In the genomic region with DNA sequence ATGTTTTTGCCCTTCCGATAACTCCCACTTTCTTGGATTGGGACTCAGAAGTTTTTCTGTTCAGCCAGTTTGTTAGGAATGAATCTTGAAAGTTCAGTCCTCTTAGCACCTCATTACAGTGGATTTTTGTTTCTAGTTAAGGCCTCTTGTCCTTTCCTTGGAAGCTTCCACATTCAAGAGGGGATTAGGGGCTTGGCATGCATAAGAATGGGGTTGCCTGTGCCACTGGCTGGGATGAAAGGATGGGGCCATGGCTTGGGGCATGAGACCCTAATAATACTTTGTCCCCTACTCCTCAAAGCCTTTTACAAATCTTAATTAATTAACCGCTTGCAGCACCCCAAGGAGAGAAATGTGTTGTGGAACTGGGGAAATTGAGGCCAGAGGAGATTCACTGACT, we compare ENCODE assay signal across 34 cellular contexts. TPM values are rescaled to one million over a fixed set of nuclear protein-coding genes. Genes with fewer than 3 reads are reported as not detected.
DNase-seq lines count a peak whose midpoint lies in the region; ATAC-seq, FAIRE-seq and TF ChIP-seq lines count a peak whose summit lies in the region.
"Had no signal": no experiment of that assay in that cellular context is flagged by ENCODE, and none has a peak within 500 bp of the region (broad histone marks: within the 10 kb centered on the region; RNA-seq: fewer than 3 reads in every experiment).

No MANE protein-coding gene starts in this region.

- POLR2A ChIA-PET in GM12878 (lab: Charles Lee): interaction anchor here (1.0 kb wide), 1 partner anchor 13 kb away, joined by 3 read pairs; no protein-coding TSS in a partner anchor
- POLR2A ChIA-PET in CD4-positive, alpha-beta T cell (lab: Charles Lee): interaction anchor here (0.6 to 1.4 kb wide), 4 partner anchors 12 to 525 kb away, joined by 3 to 9 read pairs (median 3); no protein-coding TSS in a partner anchor

- H3K27me3 ChIP-seq in HAP-1 (ENCODE audit: low read depth) (no peaks in the 10 kb centered on the region), GM12878 (replicated peaks in 1 of 2; ENCODE audit: control insufficient read depth in 2 of 2, insufficient read depth in 2 of 2, low read length in 1 of 2) (no peaks in the 10 kb centered on the region), smooth muscle cell (ENCODE audit: low read depth) (no peaks in the 10 kb centered on the region)
- H3K27me3 ChIP-seq in CD4-positive, alpha-beta T cell (ENCODE audit: control insufficient read depth, insufficient read depth, low read length): no peaks in the 10 kb centered on the region
- H3K27me3 ChIP-seq: colonic mucosa had no signal

- H3K9me3 ChIP-seq in HAP-1: no peaks in the 10 kb centered on the region
- H3K9me3 ChIP-seq in GM12878 (replicated peaks; ENCODE audit: control insufficient read depth, insufficient read depth, low read length): no peaks in the 10 kb centered on the region
- H3K9me3 ChIP-seq in CD4-positive, alpha-beta T cell (ENCODE audit: control insufficient read depth, low read length): no peaks in the 10 kb centered on the region
- H3K9me3 ChIP-seq in smooth muscle cell (replicated peaks; ENCODE audit: low read depth): no peaks in the 10 kb centered on the region
- H3K9me3 ChIP-seq: colonic mucosa, esophagus muscularis mucosa, heart right ventricle, neutrophil, suprapubic skin had no signal

- H3K36me3 ChIP-seq in HAP-1 (replicated peaks) (peaks cover 4% of the 10 kb centered on the region), GM12878 (ENCODE audit: control insufficient read depth in 2 of 2, insufficient read depth in 2 of 2, low read length in 1 of 2) (no peaks in the 10 kb centered on the region), smooth muscle cell (ENCODE audit: low read depth) (no peaks in the 10 kb centered on the region)
- H3K36me3 ChIP-seq: colonic mucosa, neutrophil, suprapubic skin had no signal

- no peak overlapping the region for H3K9ac ChIP-seq in GM12878 (ENCODE audit: control insufficient read depth, insufficient read depth, low read length)
- no peak overlapping the region for H3K9ac ChIP-seq in smooth muscle cell (ENCODE audit: low read depth)

- no peak for FAIRE-seq in GM12878 (lab: Jason Lieb, UNC)
- FAIRE-seq: bronchial epithelial cell had no signal

- H3K4me3 ChIP-seq in HAP-1: no peak overlapping the region
- H3K4me3 ChIP-seq in GM12878: no peak overlapping the region
- H3K4me3 ChIP-seq in smooth muscle cell: no peak overlapping the region
- H3K4me3 ChIP-seq: colonic mucosa, esophagus muscularis mucosa, heart right ventricle, SK-N-MC, suprapubic skin had no signal

- WGBS in GM12878 (ENCODE audit: insufficient coverage, insufficient replicate concordance, low lambda C conversion rate, missing lambda C conversion rate): 70% methylated on average over 2 of the region's 2 CpGs
- WGBS in smooth muscle cell (ENCODE audit: low lambda C conversion rate): 73% methylated on average over 2 of the region's 2 CpGs

- H3F3A ChIP-seq in smooth muscle cell (ENCODE audit: low read depth): peaks cover 5% of the 10 kb centered on the region

- no peak overlapping the region for H3K4me2 ChIP-seq in GM12878 (ENCODE audit: control insufficient read depth, insufficient read depth)
- no peak overlapping the region for H3K4me2 ChIP-seq in smooth muscle cell

- TF ChIP-seq POLR2A in GM12878 (IDR thresholded peaks at IDR 0.05; ENCODE audit: low read depth, low read length): no peak

- DNase-seq in HAP-1 (ENCODE audit: low spot score in 2 of 2) (peak; percentile 80 to 90), GM12878 (ENCODE audit: low read depth, low spot score) (no peak), mesothelial cell of epicardium (ENCODE audit: low spot score in 2 of 2, unreplicated experiment in 2 of 2) (no peak), hippocampal formation (lab: John Stamatoyannopoulos, UW) (no peak), smooth muscle cell (lab: John Stamatoyannopoulos, UW; ENCODE audit: unreplicated experiment) (no peak)
- DNase-seq in CD4-positive, alpha-beta T cell: no peak
- DNase-seq: activated CD8-positive, alpha-beta T cell treated with anti-CD3 and anti-CD28 coated beads for 36 hours; colonic mucosa; foreskin melanocyte; heart right ventricle; immature natural killer cell; left colon; MV-4-11; NCI-H146; NCI-H446 treated with DMSO at 0.1 percent for 48 hours; stimulated activated CD4-positive, alpha-beta T cell treated with anti-CD3 and anti-CD28 coated beads, Interleukin-15, amount 100 ng/mL, for 24 hours; stimulated activated naive B cell treated with anti-CD40 and anti-IgM and Interleukin-4, amounts not matched to agents 10 μg/mL and 1 μg/mL and 100 μg/mL, for 72 hours; T-helper 17 cell had no signal

- peak overlapping the region; percentile 57 for H3K27ac Mint-ChIP-seq in mesothelial cell of epicardium
- no peak overlapping the region for H3K27ac Mint-ChIP-seq in CD4-positive, alpha-beta T cell
- H3K27ac Mint-ChIP-seq: activated CD8-positive, alpha-beta T cell treated with anti-CD3 and anti-CD28 coated beads for 36 hours; activated naive CD4-positive, alpha-beta T cell treated with anti-CD3 and anti-CD28 coated beads, Interleukin-2, amount 50 U/mL, for 24 hours; activated T-helper 2 cell treated with anti-CD3 and anti-CD28 coated beads, Interferon-gamma antibody, Interleukin-2, Interleukin-4, amounts not matched to agents 10 μg/mL and 5 μg/mL and 100 μg/mL, durations not matched to agents 14 hours and 24 hours and 36 hours; immature natural killer cell; memory B cell; stimulated activated naive B cell treated with anti-CD40 and anti-IgM and Interleukin-4, amounts not matched to agents 10 μg/mL and 1 μg/mL and 100 μg/mL, for 72 hours; T-helper 17 cell had no signal

- H3K9me3 Mint-ChIP-seq in mesothelial cell of epicardium: no peaks in the 10 kb centered on the region
- H3K9me3 Mint-ChIP-seq in CD4-positive, alpha-beta T cell: no peaks in the 10 kb centered on the region
- H3K9me3 Mint-ChIP-seq: activated CD8-positive, alpha-beta T cell treated with anti-CD3 and anti-CD28 coated beads for 36 hours; activated naive CD4-positive, alpha-beta T cell treated with anti-CD3 and anti-CD28 coated beads, Interleukin-2, amount 50 U/mL, for 24 hours; activated T-helper 2 cell treated with anti-CD3 and anti-CD28 coated beads, Interferon-gamma antibody, Interleukin-2, Interleukin-4, amounts not matched to agents 10 μg/mL and 5 μg/mL and 100 μg/mL, durations not matched to agents 14 hours and 24 hours and 36 hours; immature natural killer cell; memory B cell; stimulated activated naive B cell treated with anti-CD40 and anti-IgM and Interleukin-4, amounts not matched to agents 10 μg/mL and 1 μg/mL and 100 μg/mL, for 72 hours had no signal

- SMC1A ChIA-PET in GM12878 (lab: Charles Lee; ENCODE audit: uncharacterized antibody, unreplicated experiment): no interaction called here

- CTCF ChIA-PET in GM12878 (lab: Yijun Ruan, JAX): interaction anchor here (1.1 to 2.5 kb wide), 4 partner anchors 10 to 40 kb away, joined by 3 to 14 read pairs (median 4); no protein-coding TSS in a partner anchor
- CTCF ChIA-PET in CD4-positive, alpha-beta T cell (lab: Charles Lee): interaction anchor here (1.4 kb wide), 1 partner anchor 12 kb away, joined by 9 read pairs; no protein-coding TSS in a partner anchor

- no peaks in the 10 kb centered on the region for H3K27me3 Mint-ChIP-seq in mesothelial cell of epicardium (ENCODE audit: low read depth)
- H3K27me3 Mint-ChIP-seq in CD4-positive, alpha-beta T cell: peaks cover 14% of the 10 kb centered on the region

- RAD21 ChIA-PET in GM12878 (lab: Charles Lee; ENCODE audit: unreplicated experiment): no interaction called here

- in situ Hi-C loops in HAP-1 (cut with MboI; ENCODE audit: low sequenced_read_pairs): no loop called here
- in situ Hi-C loops in GM12878 (cut with MboI): no loop called here

- no peak for TF ChIP-seq CTCF in GM12878 (IDR thresholded peaks at IDR 0.05 in 2 of 3, conservative IDR thresholded peaks at IDR 0.05 in 1 of 3; ENCODE audit: control insufficient read depth in 2 of 3, extremely low read depth in 1 of 3, insufficient read depth in 1 of 3, low read depth in 3 of 3, low read length in 3 of 3)
- TF ChIP-seq CTCF in mesothelial cell of epicardium (IDR thresholded peaks at IDR 0.05; ENCODE audit: unreplicated experiment): no peak
- TF ChIP-seq CTCF in CD4-positive, alpha-beta T cell (IDR thresholded peaks at IDR 0.05): no peak
- no peak for TF ChIP-seq CTCF in smooth muscle cell (IDR thresholded peaks at IDR 0.05; ENCODE audit: borderline replicate concordance, insufficient read depth, poor library complexity, severe bottlenecking)

- no peak for TF ChIP-seq EP300 in GM12878 (IDR thresholded peaks at IDR 0.05; ENCODE audit: borderline replicate concordance in 1 of 2, control insufficient read depth in 1 of 2, low read depth in 2 of 2, low read length in 2 of 2)

- intact Hi-C loops in GM12878 (cut with micrococcal nuclease; ENCODE audit: unreplicated experiment): no loop called here
- intact Hi-C loops in CD4-positive, alpha-beta T cell (cut with DNase I, micrococcal nuclease): loop anchor here in 1 of 2 experiments (5.0 kb wide), 1 partner anchor 463 kb away; a partner anchor contains a TSS

- no peak for ATAC-seq in GM12878
- ATAC-seq in CD4-positive, alpha-beta T cell (ENCODE audit: poor library complexity): no peak
- ATAC-seq: activated CD8-positive, alpha-beta T cell treated with anti-CD3 and anti-CD28 coated beads for 36 hours; HCT116; heart right ventricle; left colon; sciatic nerve; stimulated activated naive B cell treated with anti-CD40 and anti-IgM and Interleukin-4, amounts not matched to agents 10 μg/mL and 1 μg/mL and 100 μg/mL, for 72 hours; T-helper 17 cell had no signal

- no peak for TF ChIP-seq RAD21 in GM12878 (IDR thresholded peaks at IDR 0.05; ENCODE audit: insufficient read depth, low read depth, low read length)

- BruUV-seq in GM12878 (replicated peaks; lab: Mats Ljungman, UMichigan): TSS peak; percentile 64

- H3K79me2 ChIP-seq in GM12878 (ENCODE audit: control insufficient read depth, insufficient read depth, low read length) (peaks cover 14% of the 10 kb centered on the region), smooth muscle cell (ENCODE audit: low read depth) (peaks cover 16% of the 10 kb centered on the region)

- H4K20me1 ChIP-seq in GM12878 (ENCODE audit: control insufficient read depth, insufficient read depth) (no peaks in the 10 kb centered on the region), smooth muscle cell (ENCODE audit: low read depth) (no peaks in the 10 kb centered on the region)

- H3K4me1 ChIP-seq in HAP-1: peaks cover 22% of the 10 kb centered on the region
- H3K4me1 ChIP-seq in GM12878 (ENCODE audit: control insufficient read depth, insufficient read depth, low read length): peaks cover 9% of the 10 kb centered on the region
- H3K4me1 ChIP-seq in smooth muscle cell (ENCODE audit: low read depth): peaks cover 26% of the 10 kb centered on the region

- H3K4me3 Mint-ChIP-seq in mesothelial cell of epicardium: no peak overlapping the region
- H3K4me3 Mint-ChIP-seq in CD4-positive, alpha-beta T cell: no peak overlapping the region
- H3K4me3 Mint-ChIP-seq: memory B cell, T-helper 17 cell had no signal

- H3K4me1 Mint-ChIP-seq in mesothelial cell of epicardium: peaks cover 30% of the 10 kb centered on the region
- peaks cover 23% of the 10 kb centered on the region for H3K4me1 Mint-ChIP-seq in CD4-positive, alpha-beta T cell (ENCODE audit: low read depth)

- H3K27ac ChIP-seq in GM12878 (ENCODE audit: control insufficient read depth, insufficient read depth) (no peak overlapping the region), smooth muscle cell (ENCODE audit: low read depth) (no peak overlapping the region)
- no peak overlapping the region for H3K27ac ChIP-seq in CD4-positive, alpha-beta T cell (ENCODE audit: low read depth, low read length)
- H3K27ac ChIP-seq: colonic mucosa, esophagus muscularis mucosa, heart right ventricle, neutrophil, SK-N-MC, suprapubic skin had no signal

- H2AFZ ChIP-seq in GM12878 (ENCODE audit: control insufficient read depth, low read depth, low read length) (no peak overlapping the region), smooth muscle cell (ENCODE audit: low read depth) (no peak overlapping the region)

- peaks cover 3% of the 10 kb centered on the region for H3K36me3 Mint-ChIP-seq in mesothelial cell of epicardium
- H3K36me3 Mint-ChIP-seq in CD4-positive, alpha-beta T cell (ENCODE audit: low read depth): peaks cover 11% of the 10 kb centered on the region

RNA-seq across cellular contexts. Expression of a gene that starts 2.4 kb away (rescaled TPM):
- 103 and 121 TPM in 2 replicates for total RNA-seq in GM12878 (2013; cell fraction: nucleolus; rRNA removed)
- total RNA-seq in GM12878 (2014; rRNA removed) (33.1 and 33.2 TPM in 2 replicates), GM12878 (2014; rRNA removed; fragmentation: Illumina TruSeq; extraction: Trizol) (35.6 and 38.5 TPM in 2 replicates), GM12878 (2021) (41.6 and 46.9 TPM in 2 replicates), mesothelial cell of epicardium (47.5 to 52.0 TPM (median 49.5 TPM) in 3 replicates), smooth muscle cell (37.5 and 56.4 TPM in 2 replicates)
- 30.2 TPM for polyA plus RNA-seq in GM12878 (2011; ENCODE audit: low read depth)
- polyA plus RNA-seq in GM12878 (2011; rRNA removed) (37.2 and 38.7 TPM in 2 replicates), GM12878 (2014; fragmentation: Illumina TruSeq; extraction: Trizol) (37.2 and 49.5 TPM in 2 replicates), GM12878 (2014; fragmentation: Nextera tagmentation; extraction: Ambion mirVana) (10 to 100 TPM; 22.7 to 27.2 TPM), GM12878 (2014; rRNA removed) (34.7 TPM in 2 replicates), GM12878 (2016; fragmentation: Nextera tagmentation; extraction: Ambion mirVana) (10 to 100 TPM; 45.4 to 47.5 TPM), smooth muscle cell (41.5 and 53.6 TPM in 2 replicates)
- 33.5 and 36.1 TPM in 2 replicates for polyA plus RNA-seq in GM12878 (2011; cell fraction: cytosol; rRNA removed)
- polyA plus RNA-seq in GM12878 (2011; cell fraction: nucleus; rRNA removed): 40.2 and 51.2 TPM in 2 replicates
- polyA plus RNA-seq in GM12878 (2012): 22.7 and 30.5 TPM in 2 replicates
- 46.5 and 49.0 TPM in 2 replicates for polyA minus RNA-seq in GM12878 (2011; rRNA and poly(A)+ RNA removed)
- 10.0 and 11.6 TPM in 2 replicates for polyA minus RNA-seq in GM12878 (2011; cell fraction: cytosol; rRNA and poly(A)+ RNA removed)
- 29.4 and 53.9 TPM in 2 replicates for polyA minus RNA-seq in GM12878 (2011; cell fraction: nucleus; rRNA and poly(A)+ RNA removed)
- total RNA-seq in CD4-positive, alpha-beta T cell: 10 to 100 TPM; 26.3 to 26.8 TPM

RNA-seq across cellular contexts. Expression of a gene that starts 19.1 kb away (rescaled TPM):
- not detected in 2 replicates for total RNA-seq in GM12878 (2013; cell fraction: nucleolus; rRNA removed)
- total RNA-seq in GM12878 (2014; rRNA removed) (not detected in 2 replicates), GM12878 (2014; rRNA removed; fragmentation: Illumina TruSeq; extraction: Trizol) (not detected in 2 replicates), GM12878 (2021) (0.58 and 0.59 TPM in 2 replicates), mesothelial cell of epicardium (0.09 TPM in 1 of 3 replicates, not detected in the others), smooth muscle cell (not detected in 2 replicates)
- not detected for polyA plus RNA-seq in GM12878 (2011; ENCODE audit: low read depth)
- polyA plus RNA-seq in GM12878 (2011; rRNA removed) (not detected in 2 replicates), GM12878 (2014; fragmentation: Illumina TruSeq; extraction: Trizol) (not detected in 2 replicates), GM12878 (2014; fragmentation: Nextera tagmentation; extraction: Ambion mirVana) (not detected), GM12878 (2014; rRNA removed) (not detected in 2 replicates), GM12878 (2016; fragmentation: Nextera tagmentation; extraction: Ambion mirVana) (under 1 TPM; 0.13 to 0.30 TPM), smooth muscle cell (0.08 and 0.13 TPM in 2 replicates)
- 0.03 TPM in 1 of 2 replicates, not detected in the other for polyA plus RNA-seq in GM12878 (2011; cell fraction: cytosol; rRNA removed)
- 0.03 TPM in 2 replicates for polyA plus RNA-seq in GM12878 (2011; cell fraction: nucleus; rRNA removed)
- polyA plus RNA-seq in GM12878 (2012): not detected in 2 replicates
- polyA minus RNA-seq in GM12878 (2011; rRNA and poly(A)+ RNA removed): 0.37 TPM in 1 of 2 replicates, not detected in the other
- not detected in 2 replicates for polyA minus RNA-seq in GM12878 (2011; cell fraction: cytosol; rRNA and poly(A)+ RNA removed)
- not detected in 2 replicates for polyA minus RNA-seq in GM12878 (2011; cell fraction: nucleus; rRNA and poly(A)+ RNA removed)
- total RNA-seq in CD4-positive, alpha-beta T cell: not detected
- total RNA-seq: activated CD8-positive, alpha-beta T cell treated with anti-CD3 and anti-CD28 coated beads for 36 hours; activated T-helper 2 cell treated with anti-CD3 and anti-CD28 coated beads, Interferon-gamma antibody, Interleukin-2, Interleukin-4, amounts not matched to agents 10 μg/mL and 5 μg/mL and 100 μg/mL, durations not matched to agents 14 hours and 24 hours and 36 hours; bronchial epithelial cell; esophagus muscularis mucosa; HT1080; left colon; OCI-LY7; posterior vena cava; sciatic nerve; suprapubic skin; T-helper 17 cell; ureter had no signal
- polyA plus RNA-seq: BJ, heart right ventricle, immature natural killer cell had no signal

RNA-seq across cellular contexts. Expression of a gene that starts 42.5 kb away (rescaled TPM):
- total RNA-seq in GM12878 (2013; cell fraction: nucleolus; rRNA removed): 114 and 121 TPM in 2 replicates
- total RNA-seq in GM12878 (2014; rRNA removed): 678 and 698 TPM in 2 replicates
- total RNA-seq in GM12878 (2014; rRNA removed; fragmentation: Illumina TruSeq; extraction: Trizol): 496 and 526 TPM in 2 replicates
- 687 and 709 TPM in 2 replicates for total RNA-seq in GM12878 (2021)
- 588 TPM for polyA plus RNA-seq in GM12878 (2011; ENCODE audit: low read depth)
- 249 and 328 TPM in 2 replicates for polyA plus RNA-seq in GM12878 (2011; rRNA removed)
- polyA plus RNA-seq in GM12878 (2011; cell fraction: cytosol; rRNA removed): 223 and 268 TPM in 2 replicates
- 496 and 498 TPM in 2 replicates for polyA plus RNA-seq in GM12878 (2011; cell fraction: nucleus; rRNA removed)
- 635 and 642 TPM in 2 replicates for polyA plus RNA-seq in GM12878 (2012)
- polyA plus RNA-seq in GM12878 (2014; fragmentation: Illumina TruSeq; extraction: Trizol): 937 and 999 TPM in 2 replicates
- 100 to 1,000 TPM; 615 to 830 TPM for polyA plus RNA-seq in GM12878 (2014; fragmentation: Nextera tagmentation; extraction: Ambion mirVana)
- 348 and 380 TPM in 2 replicates for polyA plus RNA-seq in GM12878 (2014; rRNA removed)
- polyA plus RNA-seq in GM12878 (2016; fragmentation: Nextera tagmentation; extraction: Ambion mirVana): 1,000 to 10,000 TPM; 2,526 to 2,682 TPM
- polyA minus RNA-seq in GM12878 (2011; rRNA and poly(A)+ RNA removed): 101 and 112 TPM in 2 replicates
- polyA minus RNA-seq in GM12878 (2011; cell fraction: cytosol; rRNA and poly(A)+ RNA removed): 81.3 and 86.7 TPM in 2 replicates
- 80.0 and 98.9 TPM in 2 replicates for polyA minus RNA-seq in GM12878 (2011; cell fraction: nucleus; rRNA and poly(A)+ RNA removed)
- 466 to 497 TPM (median 481 TPM) in 3 replicates for total RNA-seq in mesothelial cell of epicardium
- 100 to 1,000 TPM; 323 to 330 TPM for total RNA-seq in CD4-positive, alpha-beta T cell
- 170 TPM in 2 replicates for total RNA-seq in smooth muscle cell
- 380 and 448 TPM in 2 replicates for polyA plus RNA-seq in smooth muscle cell

RNA-seq across cellular contexts. Expression of a gene that starts 57.2 kb away (rescaled TPM):
- not detected in 2 replicates for total RNA-seq in GM12878 (2013; cell fraction: nucleolus; rRNA removed)
- total RNA-seq in GM12878 (2014; rRNA removed): not detected in 2 replicates
- total RNA-seq in GM12878 (2014; rRNA removed; fragmentation: Illumina TruSeq; extraction: Trizol): not detected in 2 replicates
- total RNA-seq in GM12878 (2021): not detected in 2 replicates
- polyA plus RNA-seq in GM12878 (2011; ENCODE audit: low read depth): not detected
- not detected in 2 replicates for polyA plus RNA-seq in GM12878 (2011; rRNA removed)
- not detected in 2 replicates for polyA plus RNA-seq in GM12878 (2011; cell fraction: cytosol; rRNA removed)
- polyA plus RNA-seq in GM12878 (2011; cell fraction: nucleus; rRNA removed): not detected in 2 replicates
- polyA plus RNA-seq in GM12878 (2012): not detected in 2 replicates
- polyA plus RNA-seq in GM12878 (2014; fragmentation: Illumina TruSeq; extraction: Trizol): not detected in 2 replicates
- not detected for polyA plus RNA-seq in GM12878 (2014; fragmentation: Nextera tagmentation; extraction: Ambion mirVana)
- not detected in 2 replicates for polyA plus RNA-seq in GM12878 (2014; rRNA removed)
- not detected for polyA plus RNA-seq in GM12878 (2016; fragmentation: Nextera tagmentation; extraction: Ambion mirVana)
- not detected in 2 replicates for polyA minus RNA-seq in GM12878 (2011; rRNA and poly(A)+ RNA removed)
- not detected in 2 replicates for polyA minus RNA-seq in GM12878 (2011; cell fraction: cytosol; rRNA and poly(A)+ RNA removed)
- not detected in 2 replicates for polyA minus RNA-seq in GM12878 (2011; cell fraction: nucleus; rRNA and poly(A)+ RNA removed)
- not detected in 3 replicates for total RNA-seq in mesothelial cell of epicardium
- total RNA-seq in CD4-positive, alpha-beta T cell: under 1 TPM in 1 of 2 experiments, not detected in 1; 0.41 TPM
- total RNA-seq in smooth muscle cell: not detected in 2 replicates
- polyA plus RNA-seq in smooth muscle cell: not detected in 2 replicates
- total RNA-seq: activated T-helper 2 cell treated with anti-CD3 and anti-CD28 coated beads, Interferon-gamma antibody, Interleukin-2, Interleukin-4, amounts not matched to agents 10 μg/mL and 5 μg/mL and 100 μg/mL, durations not matched to agents 14 hours and 24 hours and 36 hours; bronchial epithelial cell; esophagus muscularis mucosa; G401; HT1080; left colon; OCI-LY7; posterior vena cava; suprapubic skin; T-helper 17 cell had no signal
- polyA plus RNA-seq: BJ had no signal

Comparison
In these comparisons a context has a peak if more than half of its experiments do, and no peak if none do; other contexts are left out.
1. DNase-seq: peak in HAP-1 (2 of 2); none in GM12878 (single experiment), mesothelial cell of epicardium (0 of 2), hippocampal formation (0 of 2), CD4-positive, alpha-beta T cell (0 of 10) and smooth muscle cell (single experiment).